In genomic region chr16:67857547-67858233, GRCh38 we compare ENCODE assay signal across 1 cellular context.
TF ChIP-seq lines count a peak whose summit lies in the region.

No MANE protein-coding gene starts in this region.

TF ChIP-seq in HepG2, 621 proteins besides CTCF, POLR2A, EP300 and RAD21 (continued from another document and continues in another):
- TF ChIP-seq ZNF512B (CRISPR knock-in tag; IDR thresholded peaks at IDR 0.05; ENCODE audit: borderline replicate concordance) (no peak), MIXL1 (CRISPR knock-in tag; IDR thresholded peaks at IDR 0.05) (peak; percentile 40; the same call in 1 of the 2 replicates), SMARCC2 (IDR thresholded peaks at IDR 0.05) (no peak), FOXM1 (CRISPR knock-in tag; IDR thresholded peaks at IDR 0.05) (no peak), EEA1 (CRISPR knock-in tag; IDR thresholded peaks at IDR 0.05; ENCODE audit: borderline replicate concordance) (no peak), ZNF766 (CRISPR knock-in tag; IDR thresholded peaks at IDR 0.05; ENCODE audit: borderline replicate concordance) (no peak), ADNP (CRISPR knock-in tag; IDR thresholded peaks at IDR 0.05) (no peak), MTF1 (CRISPR knock-in tag; IDR thresholded peaks at IDR 0.05) (no peak), ZFP36 (IDR thresholded peaks at IDR 0.05; ENCODE audit: borderline replicate concordance, low read depth, low read length, partially characterized antibody) (no peak), MXD1 (CRISPR knock-in tag; IDR thresholded peaks at IDR 0.05) (no peak), ZNF317 (CRISPR knock-in tag; IDR thresholded peaks at IDR 0.05) (no peak), ZKSCAN5 (CRISPR knock-in tag; IDR thresholded peaks at IDR 0.05) (no peak), ZBTB44 (CRISPR knock-in tag; IDR thresholded peaks at IDR 0.05) (no peak), GLI4 (CRISPR knock-in tag; IDR thresholded peaks at IDR 0.05; ENCODE audit: borderline replicate concordance) (no peak), TCF12 (IDR thresholded peaks at IDR 0.05) (no peak), TCF12 (CRISPR knock-in tag; IDR thresholded peaks at IDR 0.05) (no peak), NCOA5 (CRISPR knock-in tag; IDR thresholded peaks at IDR 0.05) (no peak), ZNF280D (CRISPR knock-in tag; IDR thresholded peaks at IDR 0.05) (no peak), SP1 (IDR thresholded peaks at IDR 0.05) (no peak), SP1 (CRISPR knock-in tag; IDR thresholded peaks at IDR 0.05) (no peak; the same call in 1 of the 2 replicates), PATZ1 (CRISPR knock-in tag; IDR thresholded peaks at IDR 0.05) (peak; percentile 57), MED13 (CRISPR knock-in tag; IDR thresholded peaks at IDR 0.05) (no peak), LCORL (IDR thresholded peaks at IDR 0.05) (no peak), LCORL (CRISPR knock-in tag; IDR thresholded peaks at IDR 0.05) (0 out of 2 replicates have a peak, but pooled peaks have one; percentile 20), ZNF800 (CRISPR knock-in tag; IDR thresholded peaks at IDR 0.05) (no peak), HES4 (CRISPR knock-in tag; IDR thresholded peaks at IDR 0.05; ENCODE audit: borderline replicate concordance) (no peak), ZFAT (CRISPR knock-in tag; conservative IDR thresholded peaks at IDR 0.05) (no peak), ATRX (CRISPR knock-in tag; IDR thresholded peaks at IDR 0.05; ENCODE audit: borderline replicate concordance) (no peak), HINFP (CRISPR knock-in tag; IDR thresholded peaks at IDR 0.05; ENCODE audit: low read depth) (no peak), ZNF816 (CRISPR knock-in tag; IDR thresholded peaks at IDR 0.05; ENCODE audit: borderline replicate concordance) (no peak), ZNF343 (CRISPR knock-in tag; IDR thresholded peaks at IDR 0.05) (no peak), ZNF362 (CRISPR knock-in tag; IDR thresholded peaks at IDR 0.05; ENCODE audit: borderline replicate concordance) (no peak), ZNF30 (CRISPR knock-in tag; IDR thresholded peaks at IDR 0.05) (no peak), ZBED4 (CRISPR knock-in tag; IDR thresholded peaks at IDR 0.05; ENCODE audit: borderline replicate concordance) (no peak), ISL2 (CRISPR knock-in tag; IDR thresholded peaks at IDR 0.05) (no peak), RFX1 (IDR thresholded peaks at IDR 0.05) (peak; percentile 99), ZBTB10 (CRISPR knock-in tag; IDR thresholded peaks at IDR 0.05; ENCODE audit: borderline replicate concordance) (no peak), NFATC3 (CRISPR knock-in tag; IDR thresholded peaks at IDR 0.05) (no peak), ARHGAP35 (CRISPR knock-in tag; IDR thresholded peaks at IDR 0.05; ENCODE audit: borderline replicate concordance) (no peak), CENPT (CRISPR knock-in tag; IDR thresholded peaks at IDR 0.05; ENCODE audit: low read depth) (no peak), TP53 (CRISPR knock-in tag; conservative IDR thresholded peaks at IDR 0.05) (no peak), ZNF260 (CRISPR knock-in tag; IDR thresholded peaks at IDR 0.05; ENCODE audit: borderline replicate concordance, low read depth) (no peak)
